7 cellular contexts compared by ENCODE assay signal in genomic region chr16:22695773-22696172, GRCh38.
DNase-seq lines count a peak whose midpoint lies in the region; ATAC-seq, FAIRE-seq and TF ChIP-seq lines count a peak whose summit lies in the region.
"Not testable (repeated sequence)": the region's sequence is repeated elsewhere in the genome, so short reads cannot be mapped to it uniquely, and the experiment has no call there.

No MANE protein-coding gene starts in this region.

- not testable (repeated sequence) for H3K27me3 ChIP-seq in astrocyte (ENCODE audit: insufficient read depth, low read length); gastroesophageal sphincter; lower lobe of right lung (ENCODE audit: low read depth); prostate gland (replicated peaks; ENCODE audit: insufficient read depth); thoracic aorta (replicated peaks; ENCODE audit: insufficient read depth); uterus

- not testable (repeated sequence) for H3K27ac ChIP-seq in astrocyte (ENCODE audit: low read depth, low read length)
- H3K27ac ChIP-seq in gastroesophageal sphincter = peak overlapping the region; percentile 70 to 88 (median 77)
- H3K27ac ChIP-seq in lower lobe of right lung = peak overlapping the region; percentile 61
- peak overlapping the region; percentile 47 to 56 for H3K27ac ChIP-seq in prostate gland
- peak overlapping the region in 12 of 21 experiments; percentile 3 to 87 (median 32) for H3K27ac ChIP-seq in skin epidermis
- peak overlapping the region; percentile 82 to 85 for H3K27ac ChIP-seq in thoracic aorta
- peak overlapping the region; percentile 61 to 73 for H3K27ac ChIP-seq in uterus

- FAIRE-seq in astrocyte (lab: Jason Lieb, UNC) = not testable (repeated sequence)

- H2AFZ ChIP-seq in astrocyte (ENCODE audit: low read depth, low read length) = not testable (repeated sequence)

- not testable (repeated sequence) for TF ChIP-seq EP300 in gastroesophageal sphincter (IDR thresholded peaks at IDR 0.05)

- not testable (repeated sequence) for H3K4me2 ChIP-seq in astrocyte (ENCODE audit: low read length)

- H4K20me1 ChIP-seq in astrocyte (ENCODE audit: insufficient read depth, low read length) = not testable (repeated sequence)

- not testable (repeated sequence) for H3K9me3 ChIP-seq in astrocyte (ENCODE audit: insufficient read depth, low read depth, low read length); gastroesophageal sphincter; lower lobe of right lung; prostate gland; thoracic aorta; uterus

- H3K36me3 ChIP-seq in astrocyte (ENCODE audit: insufficient read depth, low read length); gastroesophageal sphincter; lower lobe of right lung; prostate gland; thoracic aorta; uterus: not testable (repeated sequence)

- H3K27me3 Mint-ChIP-seq in astrocyte (ENCODE audit: low read depth, unreplicated experiment) = not testable (repeated sequence)

- not testable (repeated sequence) for H3K9ac ChIP-seq in astrocyte (ENCODE audit: low read length)

- not testable (repeated sequence) for TF ChIP-seq CTCF in astrocyte (IDR thresholded peaks at IDR 0.05; ENCODE audit: insufficient read depth, low read depth, low read length); gastroesophageal sphincter (IDR thresholded peaks at IDR 0.05); lower lobe of right lung (IDR thresholded peaks at IDR 0.05); prostate gland (IDR thresholded peaks at IDR 0.05); thoracic aorta (IDR thresholded peaks at IDR 0.05); uterus (IDR thresholded peaks at IDR 0.05)

- not testable (repeated sequence) for H3K4me3 Mint-ChIP-seq in astrocyte (ENCODE audit: unreplicated experiment)

- not testable (repeated sequence) for DNase-seq in astrocyte (ENCODE audit: low read depth); lower lobe of right lung; prostate gland (ENCODE audit: low spot score); thoracic aorta (ENCODE audit: low spot score); uterus

- not testable (repeated sequence) for H3K4me3 ChIP-seq in astrocyte (ENCODE audit: insufficient read depth, low read depth, low read length); gastroesophageal sphincter; lower lobe of right lung; prostate gland; skin epidermis; uterus
- peak overlapping the region; percentile 1 for H3K4me3 ChIP-seq in thoracic aorta

- ATAC-seq in gastroesophageal sphincter; lower lobe of right lung; thoracic aorta (ENCODE audit: insufficient number of reproducible peaks, low FRiP score, low read depth): not testable (repeated sequence)

- not testable (repeated sequence) for H3K4me1 ChIP-seq in astrocyte (ENCODE audit: insufficient read depth, low read length); prostate gland (replicated peaks); uterus
- H3K4me1 ChIP-seq in gastroesophageal sphincter (peaks cover 13 to 34% (median 25%) of the 10 kb centered on the region in 3 donors), lower lobe of right lung (peaks cover 11% of the 10 kb centered on the region), thoracic aorta (ENCODE audit: control insufficient read depth in 1 of 2, low read depth in 2 of 2) (peaks cover 23 to 35% of the 10 kb centered on the region in 2 donors)

- H3K36me3 Mint-ChIP-seq in astrocyte (ENCODE audit: low read depth, unreplicated experiment) = not testable (repeated sequence)

- not testable (repeated sequence) for TF ChIP-seq POLR2A in gastroesophageal sphincter (IDR thresholded peaks at IDR 0.05); prostate gland (IDR thresholded peaks at IDR 0.05); uterus (IDR thresholded peaks at IDR 0.05)

- peak overlapping the region; percentile 8 for H3K27ac Mint-ChIP-seq in astrocyte (ENCODE audit: unreplicated experiment)

- H3K79me2 ChIP-seq in astrocyte (ENCODE audit: insufficient read depth, low read length) = not testable (repeated sequence)

- not testable (repeated sequence) for H3K9me3 Mint-ChIP-seq in astrocyte (ENCODE audit: unreplicated experiment)

- 94 to 98% methylated on average over 6 to 7 of the region's 7 CpGs for WGBS in gastroesophageal sphincter (ENCODE audit: low coverage in 1 of 2), 2 donors
- WGBS in prostate gland = 98% methylated on average over 7 of the region's 7 CpGs

- intact Hi-C loops in lower lobe of right lung (cut with DNase I); uterus (cut with DNase I; ENCODE audit: low total_unique reads): not testable (repeated sequence)
- intact Hi-C loops in prostate gland (cut with DNase I) = loop anchor here (5.0 kb wide), 2 partner anchors 1113 to 1128 kb away; no protein-coding TSS in a partner anchor

- H3K4me1 Mint-ChIP-seq in astrocyte (ENCODE audit: low read depth, unreplicated experiment) = not testable (repeated sequence)
